Comparison of ENCODE assay signal across 12 cellular contexts in genomic region chr20:12166053-12166717, GRCh38.
DNase-seq lines count a peak whose midpoint lies in the region; ATAC-seq and TF ChIP-seq lines count a peak whose summit lies in the region.
"Had no signal": no experiment of that assay in that cellular context is flagged by ENCODE, and none has a peak within 500 bp of the region (broad histone marks: within the 10 kb centered on the region; RNA-seq: fewer than 3 reads in every experiment).

No MANE protein-coding gene starts in this region.

- no peak overlapping the region for H3K4me3 ChIP-seq in BE2C (ENCODE audit: low read depth, low read length)
- H3K4me3 ChIP-seq: vagina had no signal

- no peaks in the 10 kb centered on the region for H3K27me3 ChIP-seq in BE2C
- H3K27me3 ChIP-seq: vagina had no signal

- DNase-seq in BE2C (peak; percentile 63), NOMO-1 treated with dmso at 0.1 percent for 144 hours (lab: John Stamatoyannopoulos, UW; ENCODE audit: unreplicated experiment) (peak; percentile 26), epithelial cell of prostate (ENCODE audit: low read depth, low spot score) (peak; percentile 77), occipital lobe (lab: John Stamatoyannopoulos, UW) (peak; percentile 15), ecto neural progenitor cell (ENCODE audit: low spot score) (no peak)
- DNase-seq in activated naive CD4-positive, alpha-beta T cell treated with Interleukin-2 at 50 U/mL for 16 hours, result no peak
- DNase-seq: midbrain; stimulated activated CD4-positive, alpha-beta T cell treated with anti-CD3 and anti-CD28 coated beads, Interleukin-4, amount 100 ng/mL, for 1 hour; T-cell had no signal

- H3K27ac ChIP-seq in epithelial cell of prostate, result peak overlapping the region; percentile 33
- H3K27ac ChIP-seq: vagina had no signal

- H3K9me3 ChIP-seq in BE2C, result no peaks in the 10 kb centered on the region; the same call in none of the 2 replicates

- ATAC-seq in GM21360 (IDR thresholded peaks at IDR 0.05; ENCODE audit: unreplicated experiment) (no peak), GM19395 (IDR thresholded peaks at IDR 0.05; ENCODE audit: unreplicated experiment) (no peak)
- ATAC-seq: T-cell had no signal

- no peak for TF ChIP-seq CTCF in BE2C (IDR thresholded peaks at IDR 0.05; ENCODE audit: low read depth, low read length)

- H3K4me1 ChIP-seq in BE2C, result peaks cover 3% of the 10 kb centered on the region; the same call in 1 of the 2 replicates
- H3K4me1 ChIP-seq: vagina had no signal

- no peaks in the 10 kb centered on the region for H3K36me3 ChIP-seq in BE2C
- H3K36me3 ChIP-seq: vagina had no signal

Comparison
In these comparisons a context has a peak if more than half of its experiments do, and no peak if none do; other contexts are left out.
1. DNase-seq: peak in BE2C (single experiment), NOMO-1 treated with dmso at 0.1 percent for 144 hours (single experiment), epithelial cell of prostate (single experiment) and occipital lobe (single experiment); none in activated naive CD4-positive, alpha-beta T cell treated with Interleukin-2 at 50 U/mL for 16 hours (single experiment) and ecto neural progenitor cell (single experiment).